3 cellular contexts compared by ENCODE assay signal in the genomic region with DNA sequence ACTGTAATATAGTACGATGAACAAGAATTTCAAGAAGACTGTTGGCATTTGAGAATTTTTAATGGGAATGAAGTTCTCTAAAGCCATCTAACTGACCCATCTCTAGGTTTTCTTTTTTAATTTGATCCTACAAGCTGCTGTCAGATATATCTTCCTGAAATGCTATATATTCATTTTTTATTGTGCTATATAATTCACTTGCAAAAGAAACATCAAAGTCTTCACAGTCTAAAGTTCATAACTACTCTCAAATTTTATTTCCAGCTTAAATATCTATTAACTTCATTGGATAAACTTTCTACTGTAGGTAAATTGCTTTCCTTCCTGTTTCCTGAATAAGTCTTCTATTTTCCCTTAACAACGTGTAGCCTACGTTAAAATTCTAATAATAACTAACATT.
TF ChIP-seq lines count a peak whose summit lies in the region.

No MANE protein-coding gene starts in this region.

TF ChIP-seq in SK-N-SH, 30 proteins besides CTCF, POLR2A, EP300 and RAD21:
- TF ChIP-seq EZH2phosphoT487 (IDR thresholded peaks at IDR 0.05; ENCODE audit: borderline replicate concordance, low read depth) = no peak
- no peak for TF ChIP-seq TCF12 (IDR thresholded peaks at IDR 0.05)
- no peak for TF ChIP-seq FOXJ3 (CRISPR knock-in tag; IDR thresholded peaks at IDR 0.05)
- TF ChIP-seq, protein P1, sequence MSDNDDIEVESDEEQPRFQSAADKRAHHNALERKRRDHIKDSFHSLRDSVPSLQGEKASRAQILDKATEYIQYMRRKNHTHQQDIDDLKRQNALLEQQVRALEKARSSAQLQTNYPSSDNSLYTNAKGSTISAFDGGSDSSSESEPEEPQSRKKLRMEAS (IDR thresholded peaks at IDR 0.05; ENCODE audit: low read depth) = no peak

TF ChIP-seq in SK-N-SH treated with all-trans-retinoic acid at 6 μM for 48 hours, 23 proteins besides CTCF, POLR2A, EP300 and RAD21:
- TF ChIP-seq, protein P2, sequence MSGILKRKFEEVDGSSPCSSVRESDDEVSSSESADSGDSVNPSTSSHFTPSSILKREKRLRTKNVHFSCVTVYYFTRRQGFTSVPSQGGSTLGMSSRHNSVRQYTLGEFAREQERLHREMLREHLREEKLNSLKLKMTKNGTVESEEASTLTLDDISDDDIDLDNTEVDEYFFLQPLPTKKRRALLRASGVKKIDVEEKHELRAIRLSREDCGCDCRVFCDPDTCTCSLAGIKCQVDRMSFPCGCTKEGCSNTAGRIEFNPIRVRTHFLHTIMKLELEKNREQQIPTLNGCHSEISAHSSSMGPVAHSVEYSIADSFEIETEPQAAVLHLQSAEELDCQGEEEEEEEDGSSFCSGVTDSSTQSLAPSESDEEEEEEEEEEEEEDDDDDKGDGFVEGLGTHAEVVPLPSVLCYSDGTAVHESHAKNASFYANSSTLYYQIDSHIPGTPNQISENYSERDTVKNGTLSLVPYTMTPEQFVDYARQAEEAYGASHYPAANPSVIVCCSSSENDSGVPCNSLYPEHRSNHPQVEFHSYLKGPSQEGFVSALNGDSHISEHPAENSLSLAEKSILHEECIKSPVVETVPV (CRISPR knock-in tag; IDR thresholded peaks at IDR 0.05) = no peak
- TF ChIP-seq OSR1 (CRISPR knock-in tag; IDR thresholded peaks at IDR 0.05) = no peak
- no peak for TF ChIP-seq PPARA (CRISPR knock-in tag; IDR thresholded peaks at IDR 0.05; ENCODE audit: borderline replicate concordance)
- no peak for TF ChIP-seq TOX (CRISPR knock-in tag; IDR thresholded peaks at IDR 0.05; ENCODE audit: borderline replicate concordance)
- TF ChIP-seq ZFP30 (CRISPR knock-in tag; IDR thresholded peaks at IDR 0.05) = no peak
- no peak for TF ChIP-seq ARNTL (CRISPR knock-in tag; IDR thresholded peaks at IDR 0.05; ENCODE audit: borderline replicate concordance, low read depth)
- no peak for TF ChIP-seq ZFP3 (CRISPR knock-in tag; IDR thresholded peaks at IDR 0.05)
- TF ChIP-seq CSDC2 (CRISPR knock-in tag; IDR thresholded peaks at IDR 0.05) = no peak
- TF ChIP-seq, protein P3, sequence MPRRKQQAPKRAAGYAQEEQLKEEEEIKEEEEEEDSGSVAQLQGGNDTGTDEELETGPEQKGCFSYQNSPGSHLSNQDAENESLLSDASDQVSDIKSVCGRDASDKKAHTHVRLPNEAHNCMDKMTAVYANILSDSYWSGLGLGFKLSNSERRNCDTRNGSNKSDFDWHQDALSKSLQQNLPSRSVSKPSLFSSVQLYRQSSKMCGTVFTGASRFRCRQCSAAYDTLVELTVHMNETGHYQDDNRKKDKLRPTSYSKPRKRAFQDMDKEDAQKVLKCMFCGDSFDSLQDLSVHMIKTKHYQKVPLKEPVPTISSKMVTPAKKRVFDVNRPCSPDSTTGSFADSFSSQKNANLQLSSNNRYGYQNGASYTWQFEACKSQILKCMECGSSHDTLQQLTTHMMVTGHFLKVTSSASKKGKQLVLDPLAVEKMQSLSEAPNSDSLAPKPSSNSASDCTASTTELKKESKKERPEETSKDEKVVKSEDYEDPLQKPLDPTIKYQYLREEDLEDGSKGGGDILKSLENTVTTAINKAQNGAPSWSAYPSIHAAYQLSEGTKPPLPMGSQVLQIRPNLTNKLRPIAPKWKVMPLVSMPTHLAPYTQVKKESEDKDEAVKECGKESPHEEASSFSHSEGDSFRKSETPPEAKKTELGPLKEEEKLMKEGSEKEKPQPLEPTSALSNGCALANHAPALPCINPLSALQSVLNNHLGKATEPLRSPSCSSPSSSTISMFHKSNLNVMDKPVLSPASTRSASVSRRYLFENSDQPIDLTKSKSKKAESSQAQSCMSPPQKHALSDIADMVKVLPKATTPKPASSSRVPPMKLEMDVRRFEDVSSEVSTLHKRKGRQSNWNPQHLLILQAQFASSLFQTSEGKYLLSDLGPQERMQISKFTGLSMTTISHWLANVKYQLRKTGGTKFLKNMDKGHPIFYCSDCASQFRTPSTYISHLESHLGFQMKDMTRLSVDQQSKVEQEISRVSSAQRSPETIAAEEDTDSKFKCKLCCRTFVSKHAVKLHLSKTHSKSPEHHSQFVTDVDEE (CRISPR knock-in tag; IDR thresholded peaks at IDR 0.05) = no peak
- TF ChIP-seq ISL1 (CRISPR knock-in tag; IDR thresholded peaks at IDR 0.05) = no peak
- no peak for TF ChIP-seq RARB (CRISPR knock-in tag; IDR thresholded peaks at IDR 0.05)
- TF ChIP-seq SNAI2 (CRISPR knock-in tag; IDR thresholded peaks at IDR 0.05) = no peak
- TF ChIP-seq CREB5 (CRISPR knock-in tag; IDR thresholded peaks at IDR 0.05; ENCODE audit: low read depth) = no peak
- no peak for TF ChIP-seq TCF4 (CRISPR knock-in tag; IDR thresholded peaks at IDR 0.05; ENCODE audit: borderline replicate concordance)

TF ChIP-seq in K562, 482 proteins besides CTCF, POLR2A, EP300 and RAD21:
- TF ChIP-seq ZNF24 (IDR thresholded peaks at IDR 0.05) = no peak
